ENCODE assay signal across 8 cellular contexts in genomic region chr1:63557365-63557987, GRCh38. TPM values are rescaled to one million over a fixed set of nuclear protein-coding genes. Genes with fewer than 3 reads are reported as not detected.
A peak's percentile ranks its signal among the peaks of the same experiment; 100 is the strongest.
DNase-seq lines count a peak whose midpoint lies in the region; ATAC-seq and TF ChIP-seq lines count a peak whose summit lies in the region.

No MANE protein-coding gene starts in this region.

- no peak for TF ChIP-seq POLR2A in ovary (IDR thresholded peaks at IDR 0.05)

- H3K4me1 Mint-ChIP-seq in activated CD8-positive, alpha-beta T cell treated with anti-CD3 and anti-CD28 coated beads, Interleukin-2, amount 10 ng/mL, durations not matched to agents 7 days and 5 days (ENCODE audit: low read depth): peaks cover 5% of the 10 kb centered on the region

- H3K4me3 Mint-ChIP-seq in activated CD8-positive, alpha-beta T cell treated with anti-CD3 and anti-CD28 coated beads, Interleukin-2, amount 10 ng/mL, durations not matched to agents 7 days and 5 days: no peak overlapping the region

- ATAC-seq in activated CD8-positive, alpha-beta T cell treated with anti-CD3 and anti-CD28 coated beads, Interleukin-2, amount 10 ng/mL, durations not matched to agents 7 days and 5 days: no peak
- ATAC-seq in HG03571 (IDR thresholded peaks at IDR 0.05; ENCODE audit: unreplicated experiment): no peak
- no peak for ATAC-seq in HG02938 (IDR thresholded peaks at IDR 0.05; ENCODE audit: unreplicated experiment)

- intact Hi-C loops in ovary (cut with DNase I): no loop called here

- H3K27ac ChIP-seq in ovary: no peak overlapping the region

- POLR2A ChIA-PET in activated CD8-positive, alpha-beta T cell treated with anti-CD3 and anti-CD28 coated beads, Interleukin-2, amount 10 ng/mL, durations not matched to agents 7 days and 5 days (lab: Charles Lee): no interaction called here

- H3K27me3 Mint-ChIP-seq in activated CD8-positive, alpha-beta T cell treated with anti-CD3 and anti-CD28 coated beads, Interleukin-2, amount 10 ng/mL, durations not matched to agents 7 days and 5 days (ENCODE audit: low read depth): no peaks in the 10 kb centered on the region

- no peak overlapping the region for H3K4me3 ChIP-seq in ovary

- DNase-seq in SKM-1 treated with dmso at 0.1 percent for 144 hours (lab: John Stamatoyannopoulos, UW; ENCODE audit: unreplicated experiment) (peak; percentile 30), SKM-1 (lab: John Stamatoyannopoulos, UW; ENCODE audit: unreplicated experiment) (no peak), Kasumi-1 (lab: John Stamatoyannopoulos, UW) (peak; percentile 23 to 40), kidney tubule cell (ENCODE audit: low spot score) (peak; percentile 37), ovary (no peak)
- DNase-seq in activated CD8-positive, alpha-beta T cell treated with anti-CD3 and anti-CD28 coated beads, Interleukin-2, amount 10 ng/mL, durations not matched to agents 7 days and 5 days: peak; percentile 29

- no peak for TF ChIP-seq CTCF in ovary (IDR thresholded peaks at IDR 0.05)

- H3K9me3 ChIP-seq in ovary: no peaks in the 10 kb centered on the region

- CTCF ChIA-PET in activated CD8-positive, alpha-beta T cell treated with anti-CD3 and anti-CD28 coated beads, Interleukin-2, amount 10 ng/mL, durations not matched to agents 7 days and 5 days (lab: Charles Lee): interaction anchor here (0.6 to 1.8 kb wide), 8 partner anchors 11 to 689 kb away, joined by 3 to 5 read pairs (median 4); no protein-coding TSS in a partner anchor

- no peaks in the 10 kb centered on the region for H3K36me3 ChIP-seq in ovary

- H3K9me3 Mint-ChIP-seq in activated CD8-positive, alpha-beta T cell treated with anti-CD3 and anti-CD28 coated beads, Interleukin-2, amount 10 ng/mL, durations not matched to agents 7 days and 5 days (ENCODE audit: insufficient read depth): no peaks in the 10 kb centered on the region

- no peak overlapping the region for H3K27ac Mint-ChIP-seq in activated CD8-positive, alpha-beta T cell treated with anti-CD3 and anti-CD28 coated beads, Interleukin-2, amount 10 ng/mL, durations not matched to agents 7 days and 5 days

- H3K4me1 ChIP-seq in ovary (ENCODE audit: insufficient read depth): no peaks in the 10 kb centered on the region

- H3K36me3 Mint-ChIP-seq in activated CD8-positive, alpha-beta T cell treated with anti-CD3 and anti-CD28 coated beads, Interleukin-2, amount 10 ng/mL, durations not matched to agents 7 days and 5 days (ENCODE audit: low read depth): no peaks in the 10 kb centered on the region

- WGBS in ovary, 3 donors: 81 to 84% (median 82%) methylated on average over 6 of the region's 6 CpGs

- H3K27me3 ChIP-seq in ovary: no peaks in the 10 kb centered on the region

- TF ChIP-seq EP300 in ovary (IDR thresholded peaks at IDR 0.05): no peak

RNA-seq across cellular contexts. Expression of gene EFCAB7, which starts 34.2 kb away (rescaled TPM):
- total RNA-seq in activated CD8-positive, alpha-beta T cell treated with anti-CD3 and anti-CD28 coated beads, Interleukin-2, amount 10 ng/mL, durations not matched to agents 7 days and 5 days: 1 to 10 TPM; 7.7 to 9.5 TPM
- 10 to 100 TPM in 3 of 7 donors, 1 to 10 TPM in 4; 7.2 to 26.3 (median 8.8) TPM for total RNA-seq in ovary
- 1 to 10 TPM; 6.5 to 8.2 TPM for polyA plus RNA-seq in ovary

RNA-seq across cellular contexts. Expression of gene ITGB3BP, which starts 34.5 kb away (rescaled TPM):
- total RNA-seq in activated CD8-positive, alpha-beta T cell treated with anti-CD3 and anti-CD28 coated beads, Interleukin-2, amount 10 ng/mL, durations not matched to agents 7 days and 5 days: 10 to 100 TPM; 69.5 to 74.4 TPM
- 10 to 100 TPM; 10.7 to 32.1 (median 22.3) TPM for total RNA-seq in ovary
- 10 to 100 TPM; 13.8 to 26.6 TPM for polyA plus RNA-seq in ovary

RNA-seq across cellular contexts. Expression of gene PGM1, which starts 35.7 kb away (rescaled TPM):
- 10 to 100 TPM; 60.1 to 65.9 TPM for total RNA-seq in activated CD8-positive, alpha-beta T cell treated with anti-CD3 and anti-CD28 coated beads, Interleukin-2, amount 10 ng/mL, durations not matched to agents 7 days and 5 days
- 10 to 100 TPM; 41.2 to 87.3 (median 50.4) TPM for total RNA-seq in ovary
- 100 to 1,000 TPM in 1 of 2 donors, 10 to 100 TPM in 1; 33.5 to 105 TPM for polyA plus RNA-seq in ovary

Comparison
In these comparisons a context has a peak if more than half of its experiments do, and no peak if none do; other contexts are left out.
1. DNase-seq: peak in SKM-1 treated with dmso at 0.1 percent for 144 hours (single experiment), Kasumi-1 (2 of 2), activated CD8-positive, alpha-beta T cell treated with anti-CD3 and anti-CD28 coated beads, Interleukin-2, amount 10 ng/mL, durations not matched to agents 7 days and 5 days (single experiment) and kidney tubule cell (single experiment); none in SKM-1 (single experiment) and ovary (0 of 5).